20 cellular contexts compared by ENCODE assay signal in the genomic region with DNA sequence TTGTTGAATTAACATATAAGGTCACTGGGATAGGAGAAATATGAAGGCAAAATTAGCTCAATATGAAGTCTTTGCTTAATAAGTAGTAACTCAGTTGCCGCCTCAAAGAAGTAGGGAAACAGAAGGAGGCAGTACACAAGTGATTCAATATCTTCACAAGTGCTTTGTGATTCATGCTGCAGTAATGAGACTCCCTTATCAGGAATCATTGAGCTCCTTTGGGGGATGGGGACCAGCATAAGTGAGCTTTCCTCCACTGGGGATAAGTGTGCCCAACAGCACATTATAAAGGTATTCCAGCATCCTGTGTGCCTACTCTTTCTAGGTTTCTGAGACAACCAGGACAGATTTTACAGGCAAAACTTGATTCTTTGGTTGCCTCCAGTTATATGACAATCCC.
A peak's percentile ranks its signal among the peaks of the same experiment; 100 is the strongest.
DNase-seq lines count a peak whose midpoint lies in the region; ATAC-seq and TF ChIP-seq lines count a peak whose summit lies in the region.
"Had no signal": no experiment of that assay in that cellular context is flagged by ENCODE, and none has a peak within 500 bp of the region (broad histone marks: within the 10 kb centered on the region; RNA-seq: fewer than 3 reads in every experiment).

No MANE protein-coding gene starts in this region.

- H2AFZ ChIP-seq in HCT116 (ENCODE audit: low read depth, low read length, poor library complexity, severe bottlenecking) (peak overlapping the region; percentile 74), trophoblast cell (ENCODE audit: insufficient read depth, low read length, poor library complexity) (no peak overlapping the region)

- DNase-seq in HCT116 (ENCODE audit: low read depth, low spot score) = peak; percentile 48
- DNase-seq in RPMI7951 (ENCODE audit: low read depth) = peak; percentile 67
- peak; percentile 56 for DNase-seq in fibroblast of the aortic adventitia (ENCODE audit: low read depth)
- peak; percentile 83 to 95 for DNase-seq in trophoblast cell
- DNase-seq in NCI-H146 treated with DMSO at 0.1 percent for 48 hours (lab: John Stamatoyannopoulos, UW; ENCODE audit: unreplicated experiment) = no peak
- DNase-seq in epidermal melanocyte (ENCODE audit: insufficient read length, low spot score) = no peak
- DNase-seq: activated CD4-positive, alpha-beta T cell treated with anti-CD3 and anti-CD28 coated beads, Interleukin-2, amount 50 U/mL, for 48 hours; effector CD4-positive, alpha-beta T cell; NCI-H1436 treated with DMSO at 0.1 percent for 48 hours; stimulated activated CD4-positive, alpha-beta T cell treated with anti-CD3 and anti-CD28 coated beads, Interleukin-2, amount 100 ng/mL, for 24 hours; stimulated activated CD8-positive, alpha-beta memory T cell treated with anti-CD3 and anti-CD28 coated beads, Interleukin-4, amount 100 ng/mL, for 48 hours; thyroid gland had no signal

- TF ChIP-seq CTCF in HCT116 (IDR thresholded peaks at IDR 0.05 in 2 of 3, conservative IDR thresholded peaks at IDR 0.05 in 1 of 3; ENCODE audit: borderline replicate concordance in 1 of 3, insufficient read depth in 1 of 3, low read depth in 2 of 3, low read length in 2 of 3) (no peak; a peak in 1 of 6 replicates), fibroblast of the aortic adventitia (IDR thresholded peaks at IDR 0.05; ENCODE audit: insufficient read depth, low read length) (no peak)

- H4K20me1 ChIP-seq in HCT116 (ENCODE audit: insufficient read depth) = no peaks in the 10 kb centered on the region
- H4K20me1 ChIP-seq: BLaER1 had no signal

- no peaks in the 10 kb centered on the region for H3K79me2 ChIP-seq in HCT116 (ENCODE audit: insufficient read depth, low read length)
- no peaks in the 10 kb centered on the region for H3K79me2 ChIP-seq in trophoblast cell (ENCODE audit: control insufficient read depth, insufficient read depth, low read length, poor library complexity)

- no peaks in the 10 kb centered on the region for H3K9me3 ChIP-seq in HCT116 (ENCODE audit: control insufficient read depth in 1 of 2, insufficient read depth in 1 of 2, low read depth in 1 of 2, low read length in 2 of 2)
- no peaks in the 10 kb centered on the region for H3K9me3 ChIP-seq in trophoblast cell (ENCODE audit: insufficient read depth, low read depth, low read length)
- H3K9me3 ChIP-seq: ascending aorta, BLaER1, thyroid gland had no signal

- no peak overlapping the region for H3K18ac ChIP-seq in trophoblast cell (ENCODE audit: low read length)

- H3K27ac ChIP-seq in HCT116 (ENCODE audit: low read depth, low read length) (no peak overlapping the region), trophoblast cell (ENCODE audit: low read depth, low read length) (no peak overlapping the region)
- H3K27ac ChIP-seq: ascending aorta, BLaER1, thyroid gland had no signal

- intact Hi-C loops in HCT116 (cut with micrococcal nuclease) = no loop called here

- H3K4me2 ChIP-seq in HCT116 (ENCODE audit: low read length) = peak overlapping the region; percentile 70
- no peak overlapping the region for H3K4me2 ChIP-seq in trophoblast cell (ENCODE audit: low read length)
- H3K4me2 ChIP-seq: BLaER1 had no signal

- H3K14ac ChIP-seq in trophoblast cell (ENCODE audit: low read length) = no peak overlapping the region

- no peaks in the 10 kb centered on the region for H3K9me2 ChIP-seq in HCT116 (ENCODE audit: insufficient read depth)

- H2BK5ac ChIP-seq in trophoblast cell (ENCODE audit: low read depth, low read length, poor library complexity) = no peak overlapping the region

- TF ChIP-seq RAD21 in HCT116 (IDR thresholded peaks at IDR 0.05; ENCODE audit: low read depth) = peak; percentile 13; the same call in 1 of the 2 replicates

- H2BK12ac ChIP-seq in trophoblast cell (ENCODE audit: low read length) = no peak overlapping the region

- H3K23ac ChIP-seq in trophoblast cell (ENCODE audit: low read length) = no peak overlapping the region

- no peak overlapping the region for H4K12ac ChIP-seq in trophoblast cell (ENCODE audit: low read depth, low read length)

- peaks cover 14 to 35% of the 10 kb centered on the region in 2 experiments for H3K4me1 ChIP-seq in HCT116 (ENCODE audit: control insufficient read depth in 1 of 2, insufficient read depth in 2 of 2, low read length in 2 of 2)
- no peaks in the 10 kb centered on the region for H3K4me1 ChIP-seq in trophoblast cell (ENCODE audit: control insufficient read depth in 1 of 2, insufficient read depth in 2 of 2, low read length in 2 of 2)
- H3K4me1 ChIP-seq: ascending aorta, BLaER1, thyroid gland had no signal

- peak; percentile 82 for ATAC-seq in HCT116
- no peak for ATAC-seq in GM21360 (IDR thresholded peaks at IDR 0.05; ENCODE audit: unreplicated experiment)
- no peak for ATAC-seq in GM21381 (IDR thresholded peaks at IDR 0.05; ENCODE audit: unreplicated experiment)
- ATAC-seq: K562; left lobe of liver; natural killer cell treated with Interleukin-12 subunit alpha and Interleukin-12 subunit beta and Interleukin-15 and Interleukin-18, amount 100 ng/mL, for 72 hours; Right ventricle myocardium inferior had no signal

- no peak overlapping the region for H3K9ac ChIP-seq in HCT116 (ENCODE audit: low read length)
- no peak overlapping the region for H3K9ac ChIP-seq in trophoblast cell (ENCODE audit: low read length)
- H3K9ac ChIP-seq: BLaER1 had no signal

- H3K27me3 ChIP-seq in HCT116 (ENCODE audit: insufficient read depth, low read length) (no peaks in the 10 kb centered on the region), trophoblast cell (ENCODE audit: insufficient read depth, low read length) (no peaks in the 10 kb centered on the region)
- H3K27me3 ChIP-seq: ascending aorta, BLaER1, thyroid gland had no signal

- no peak overlapping the region for H3K4ac ChIP-seq in trophoblast cell (ENCODE audit: low read depth, low read length)

- no TSS peak for BruUV-seq in HCT116 (replicated peaks; lab: Mats Ljungman, UMichigan)

- no peak overlapping the region for H4K91ac ChIP-seq in trophoblast cell (ENCODE audit: low read depth, low read length)

- H2AK5ac ChIP-seq in trophoblast cell (ENCODE audit: low read length) = no peak overlapping the region

- H4K8ac ChIP-seq in trophoblast cell (ENCODE audit: low read depth, low read length) = no peak overlapping the region

- RAD21 ChIA-PET in HCT116 (lab: Charles Lee; ENCODE audit: low non-redundant PET in 1 of 2, low total read pairs in 2 of 2, uncharacterized antibody in 2 of 2, unreplicated experiment in 2 of 2) = interaction anchor here in 1 of 2 experiments (1.5 kb wide), 1 partner anchor 84 kb away, joined by 3 read pairs; no protein-coding TSS in a partner anchor

- H2BK120ac ChIP-seq in trophoblast cell (ENCODE audit: insufficient read depth, low read length, poor library complexity) = no peak overlapping the region

- WGBS in trophoblast cell (ENCODE audit: extremely low coverage, insufficient coverage, insufficient read length) = no CpG with 5 or more reads among the region's 1 CpG

- H3K4me3 ChIP-seq in HCT116 (replicated peaks in 1 of 2; ENCODE audit: low read depth in 1 of 2, low read length in 2 of 2) (peak overlapping the region in 1 of 2 experiments; percentile 13; a peak in 2 of 4 replicates), fibroblast of the aortic adventitia (ENCODE audit: low read depth, low read length) (no peak overlapping the region), trophoblast cell (ENCODE audit: low read depth, low read length) (no peak overlapping the region)
- H3K4me3 ChIP-seq: ascending aorta, BLaER1, K562, thyroid gland had no signal

- H3K36me3 ChIP-seq in HCT116 (ENCODE audit: control insufficient read depth in 1 of 2, insufficient read depth in 2 of 2, low read length in 2 of 2) (no peaks in the 10 kb centered on the region), trophoblast cell (ENCODE audit: control insufficient read depth in 1 of 2, insufficient read depth in 2 of 2, low read length in 2 of 2) (no peaks in the 10 kb centered on the region)
- H3K36me3 ChIP-seq: ascending aorta, BLaER1, thyroid gland had no signal

- H3K79me1 ChIP-seq in trophoblast cell (ENCODE audit: low read length) = peaks cover 1% of the 10 kb centered on the region

- CTCF ChIA-PET in HCT116 (lab: Charles Lee) = no interaction called here

- POLR2A ChIA-PET in HCT116 (lab: Charles Lee) = interaction anchor here (0.8 kb wide), 1 partner anchor 10 kb away, joined by 3 read pairs; no protein-coding TSS in a partner anchor

- TF ChIP-seq POLR2A in HCT116 (IDR thresholded peaks at IDR 0.05; ENCODE audit: borderline replicate concordance, extremely low read depth, insufficient read depth, insufficient read length) = no peak

TF ChIP-seq in HCT116, 20 proteins besides CTCF, POLR2A, EP300 and RAD21:
- TF ChIP-seq SRF (IDR thresholded peaks at IDR 0.05; ENCODE audit: low read depth) = 0 out of 2 replicates have a peak, but pooled peaks have one; percentile 27
- TF ChIP-seq EZH2phosphoT487 (IDR thresholded peaks at IDR 0.05; ENCODE audit: borderline replicate concordance) = no peak
- TF ChIP-seq SP1 (IDR thresholded peaks at IDR 0.05; ENCODE audit: low read depth) = peak; percentile 28; the same call in 1 of the 2 replicates
- no peak for TF ChIP-seq ATF3 (IDR thresholded peaks at IDR 0.05)
- TF ChIP-seq FOSL1 (IDR thresholded peaks at IDR 0.05; ENCODE audit: low read depth) = peak; percentile 69
- TF ChIP-seq CBX3 (IDR thresholded peaks at IDR 0.05; ENCODE audit: low read depth) = peak; percentile 54; the same call in 1 of the 2 replicates
- peak; percentile 42; the same call in 1 of the 2 replicates for TF ChIP-seq JUND (IDR thresholded peaks at IDR 0.05)
- no peak for TF ChIP-seq ELF1 (IDR thresholded peaks at IDR 0.05; ENCODE audit: borderline replicate concordance, low read depth)
- TF ChIP-seq POLR2AphosphoS5 (IDR thresholded peaks at IDR 0.05; ENCODE audit: low read depth, low read length) = no peak
- no peak for TF ChIP-seq TCF7L2 (IDR thresholded peaks at IDR 0.05; ENCODE audit: borderline replicate concordance, extremely low read depth, insufficient read depth, insufficient read length)

Comparison
In these comparisons a context has a peak if more than half of its experiments do, and no peak if none do; other contexts are left out.
1. DNase-seq: peak in HCT116 (single experiment), RPMI7951 (single experiment), fibroblast of the aortic adventitia (single experiment) and trophoblast cell (2 of 2); none in NCI-H146 treated with DMSO at 0.1 percent for 48 hours (single experiment) and epidermal melanocyte (single experiment).